ENCODE assay signal across 9 cellular contexts in the genomic region with DNA sequence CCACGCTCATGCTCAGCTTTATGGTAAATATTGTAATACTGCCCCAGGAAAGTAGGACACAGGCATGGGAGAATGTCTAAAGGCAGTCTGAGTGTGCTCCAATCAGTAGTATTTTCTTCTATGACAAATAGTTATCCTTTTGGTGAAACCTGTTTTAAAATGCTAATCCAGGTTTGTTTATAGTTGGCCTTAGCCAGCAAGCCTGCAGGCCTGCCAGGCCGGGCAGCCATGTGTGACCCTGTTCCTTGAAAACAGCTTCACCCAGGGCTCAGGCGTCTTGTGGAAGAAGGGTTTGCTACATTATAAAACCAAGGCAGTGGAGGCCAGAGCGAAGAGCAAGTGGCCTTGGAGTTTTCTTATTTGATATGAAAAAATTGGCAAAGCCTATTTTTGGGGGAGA.
"Had no signal": no experiment of that assay in that cellular context is flagged by ENCODE, and none has a peak within 500 bp of the region (broad histone marks: within the 10 kb centered on the region; RNA-seq: fewer than 3 reads in every experiment).

No MANE protein-coding gene starts in this region.

- H3K27me3 ChIP-seq: upper lobe of right lung had no signal

- H3K9me3 ChIP-seq: left ventricle myocardium inferior, prostate gland, upper lobe of right lung had no signal

- DNase-seq: activated CD4-positive, alpha-beta T cell treated with anti-CD3 and anti-CD28 coated beads for 48 hours; activated CD8-positive, alpha-beta memory T cell treated with anti-CD3 and anti-CD28 coated beads for 24 hours; activated naive CD4-positive, alpha-beta T cell treated with anti-CD3 and anti-CD28 coated beads for 36 hours; left ventricle myocardium inferior; naive B cell; stimulated activated CD4-positive, alpha-beta T cell treated with anti-CD3 and anti-CD28 coated beads, Interleukin-12 subunit alpha, Interleukin-12 subunit beta, amount 100 ng/mL, for 4 hours; stimulated activated naive CD8-positive, alpha-beta T cell treated with anti-CD3 and anti-CD28 coated beads, Interleukin-15, Interleukin-2, amounts not matched to agents 100 U/mL and 50 U/mL, for 24 hours; upper lobe of right lung had no signal

- H3K4me3 ChIP-seq: left ventricle myocardium inferior, prostate gland, upper lobe of right lung had no signal

- H3K27ac ChIP-seq: left ventricle myocardium inferior, prostate gland, upper lobe of right lung had no signal

- H3K4me1 ChIP-seq: prostate gland, upper lobe of right lung had no signal

- H3K36me3 ChIP-seq: left ventricle myocardium inferior, prostate gland, upper lobe of right lung had no signal
